9 cellular contexts compared by ENCODE assay signal in genomic region chr1:30748098-30748698, GRCh38. TPM values are rescaled to one million over a fixed set of nuclear protein-coding genes. Genes with fewer than 3 reads are reported as not detected.
DNase-seq lines count a peak whose midpoint lies in the region; ATAC-seq, FAIRE-seq and TF ChIP-seq lines count a peak whose summit lies in the region.
"Had no signal": no experiment of that assay in that cellular context is flagged by ENCODE, and none has a peak within 500 bp of the region (broad histone marks: within the 10 kb centered on the region; RNA-seq: fewer than 3 reads in every experiment).

No MANE protein-coding gene starts in this region.

- no peak for TF ChIP-seq CTCF in CD8-positive, alpha-beta T cell (IDR thresholded peaks at IDR 0.05)
- TF ChIP-seq CTCF in KMS-11 (conservative IDR thresholded peaks at IDR 0.05; ENCODE audit: low read depth, low read length), result no peak
- no peak for TF ChIP-seq CTCF in mesothelial cell of epicardium (IDR thresholded peaks at IDR 0.05; ENCODE audit: unreplicated experiment)
- TF ChIP-seq CTCF in GM20000 (IDR thresholded peaks at IDR 0.05; ENCODE audit: extremely low read depth, missing control alignments), result no peak
- TF ChIP-seq CTCF in D721Med (IDR thresholded peaks at IDR 0.05; ENCODE audit: insufficient read depth, missing control alignments), result no peak

- no peak for FAIRE-seq in D721Med (lab: Jason Lieb, UNC)

- H3K4me2 ChIP-seq in KMS-11, result peak overlapping the region; percentile 95; the same call in 1 of the 2 replicates

- peak overlapping the region; percentile 72 for H3K27ac ChIP-seq in CD8-positive, alpha-beta T cell (ENCODE audit: low read depth, low read length)
- H3K27ac ChIP-seq in KMS-11, result peak overlapping the region; percentile 90; the same call in 1 of the 2 replicates

- H3K27ac Mint-ChIP-seq in CD8-positive, alpha-beta T cell, result peak overlapping the region; percentile 99
- peak overlapping the region; percentile 91 for H3K27ac Mint-ChIP-seq in activated CD4-positive, alpha-beta memory T cell treated with anti-CD3 and anti-CD28 coated beads, Interleukin-2, amount 10 ng/mL, durations not matched to agents 7 days and 5 days
- peak overlapping the region; percentile 86 for H3K27ac Mint-ChIP-seq in mesothelial cell of epicardium

- intact Hi-C loops in CD8-positive, alpha-beta T cell (cut with DNase I, micrococcal nuclease), result no loop called here

- no peak overlapping the region for H3K9ac ChIP-seq in KMS-11

- no peak overlapping the region for H2AFZ ChIP-seq in KMS-11 (ENCODE audit: low read depth)

- no peaks in the 10 kb centered on the region for H3K27me3 Mint-ChIP-seq in CD8-positive, alpha-beta T cell (ENCODE audit: low read depth)
- no peaks in the 10 kb centered on the region for H3K27me3 Mint-ChIP-seq in activated CD4-positive, alpha-beta memory T cell treated with anti-CD3 and anti-CD28 coated beads, Interleukin-2, amount 10 ng/mL, durations not matched to agents 7 days and 5 days
- no peaks in the 10 kb centered on the region for H3K27me3 Mint-ChIP-seq in mesothelial cell of epicardium (ENCODE audit: low read depth)

- H3K4me1 Mint-ChIP-seq in CD8-positive, alpha-beta T cell (ENCODE audit: low read depth), result peaks cover 97% of the 10 kb centered on the region
- peaks cover 99% of the 10 kb centered on the region for H3K4me1 Mint-ChIP-seq in activated CD4-positive, alpha-beta memory T cell treated with anti-CD3 and anti-CD28 coated beads, Interleukin-2, amount 10 ng/mL, durations not matched to agents 7 days and 5 days
- peaks cover 33% of the 10 kb centered on the region for H3K4me1 Mint-ChIP-seq in mesothelial cell of epicardium

- no peaks in the 10 kb centered on the region for H3K9me3 Mint-ChIP-seq in CD8-positive, alpha-beta T cell
- no peaks in the 10 kb centered on the region for H3K9me3 Mint-ChIP-seq in activated CD4-positive, alpha-beta memory T cell treated with anti-CD3 and anti-CD28 coated beads, Interleukin-2, amount 10 ng/mL, durations not matched to agents 7 days and 5 days
- H3K9me3 Mint-ChIP-seq in mesothelial cell of epicardium, result no peaks in the 10 kb centered on the region

- H3K27me3 ChIP-seq in CD8-positive, alpha-beta T cell (ENCODE audit: insufficient read depth, low read length), result no peaks in the 10 kb centered on the region
- no peaks in the 10 kb centered on the region; the same call in 1 of the 2 replicates for H3K27me3 ChIP-seq in KMS-11 (ENCODE audit: insufficient read depth, low read depth)

- H3K36me3 Mint-ChIP-seq in CD8-positive, alpha-beta T cell, result peaks cover 56% of the 10 kb centered on the region
- peaks cover 66% of the 10 kb centered on the region for H3K36me3 Mint-ChIP-seq in activated CD4-positive, alpha-beta memory T cell treated with anti-CD3 and anti-CD28 coated beads, Interleukin-2, amount 10 ng/mL, durations not matched to agents 7 days and 5 days (ENCODE audit: low read depth)
- no peaks in the 10 kb centered on the region for H3K36me3 Mint-ChIP-seq in mesothelial cell of epicardium

- H4K20me1 ChIP-seq in KMS-11 (ENCODE audit: insufficient read depth), result no peaks in the 10 kb centered on the region

- POLR2A ChIA-PET in CD8-positive, alpha-beta T cell (lab: Charles Lee), result interaction anchor here (1.9 to 15.1 kb wide), 3 partner anchors 9 to 29 kb away, joined by 7 to 326 read pairs (median 10); partner anchors contain the start of gene LAPTM5
- POLR2A ChIA-PET in activated CD4-positive, alpha-beta memory T cell treated with anti-CD3 and anti-CD28 coated beads, Interleukin-2, amount 10 ng/mL, durations not matched to agents 7 days and 5 days (lab: Charles Lee), result interaction anchor here (0.5 to 11.3 kb wide), 6 partner anchors 9 to 1192 kb away, joined by 3 to 341 read pairs (median 12); partner anchors contain the start of gene LAPTM5

- CTCF ChIA-PET in CD8-positive, alpha-beta T cell (lab: Charles Lee), result interaction anchor here (0.8 to 27.7 kb wide), 7 partner anchors 10 to 53 kb away, joined by 3 to 338 read pairs (median 9); partner anchors contain the start of gene LAPTM5
- CTCF ChIA-PET in activated CD4-positive, alpha-beta memory T cell treated with anti-CD3 and anti-CD28 coated beads, Interleukin-2, amount 10 ng/mL, durations not matched to agents 7 days and 5 days (lab: Charles Lee), result interaction anchor here (0.8 to 3.4 kb wide), 5 partner anchors 9 to 35 kb away, joined by 3 to 22 read pairs (median 5); partner anchors contain the start of gene MATN1

- H3K79me2 ChIP-seq in KMS-11 (ENCODE audit: insufficient read depth, low read depth), result no peaks in the 10 kb centered on the region; the same call in 1 of the 2 replicates

- DNase-seq in CD8-positive, alpha-beta T cell, result no peak
- no peak for DNase-seq in activated CD4-positive, alpha-beta memory T cell treated with anti-CD3 and anti-CD28 coated beads, Interleukin-2, amount 10 ng/mL, durations not matched to agents 7 days and 5 days
- no peak for DNase-seq in mesothelial cell of epicardium (ENCODE audit: low spot score in 2 of 2, unreplicated experiment in 2 of 2)
- no peak for DNase-seq in stimulated activated CD4-positive, alpha-beta T cell treated with anti-CD3 and anti-CD28 coated beads, Interleukin-15, amount 100 ng/mL, for 24 hours
- no peak for DNase-seq in GM20000 (ENCODE audit: low spot score)
- no peak for DNase-seq in D721Med (ENCODE audit: insufficient read length, low spot score)

- peak overlapping the region; percentile 31 for H3K4me3 ChIP-seq in CD8-positive, alpha-beta T cell (ENCODE audit: low read depth, low read length)
- H3K4me3 ChIP-seq in KMS-11 (IDR thresholded peaks at IDR 0.05; ENCODE audit: insufficient read depth, low read depth, low read length), result no peak overlapping the region

- peak overlapping the region; percentile 82 for H3K4me3 Mint-ChIP-seq in CD8-positive, alpha-beta T cell
- peak overlapping the region; percentile 75 for H3K4me3 Mint-ChIP-seq in activated CD4-positive, alpha-beta memory T cell treated with anti-CD3 and anti-CD28 coated beads, Interleukin-2, amount 10 ng/mL, durations not matched to agents 7 days and 5 days
- no peak overlapping the region for H3K4me3 Mint-ChIP-seq in mesothelial cell of epicardium

- peaks cover 98% of the 10 kb centered on the region for H3K4me1 ChIP-seq in CD8-positive, alpha-beta T cell (ENCODE audit: insufficient read depth, low read length)
- H3K4me1 ChIP-seq in KMS-11 (ENCODE audit: low read depth, poor library complexity, severe bottlenecking), result peaks cover 76% of the 10 kb centered on the region

- ATAC-seq in CD8-positive, alpha-beta T cell, result no peak
- ATAC-seq in GM18870 (IDR thresholded peaks at IDR 0.05; ENCODE audit: unreplicated experiment), result no peak

- no peaks in the 10 kb centered on the region for H3K9me3 ChIP-seq in CD8-positive, alpha-beta T cell (ENCODE audit: low read length)

- H3K36me3 ChIP-seq in CD8-positive, alpha-beta T cell (ENCODE audit: insufficient read depth, low read length), result no peaks in the 10 kb centered on the region
- H3K36me3 ChIP-seq in KMS-11 (ENCODE audit: insufficient read depth), result no peaks in the 10 kb centered on the region

RNA-seq across cellular contexts. Expression of gene LAPTM5, which starts 9.4 kb away (rescaled TPM):
- 100 to 1,000 TPM; 629 to 653 TPM for total RNA-seq in CD8-positive, alpha-beta T cell
- total RNA-seq in activated CD4-positive, alpha-beta memory T cell treated with anti-CD3 and anti-CD28 coated beads, Interleukin-2, amount 10 ng/mL, durations not matched to agents 7 days and 5 days, result 100 to 1,000 TPM; 481 to 482 TPM
- total RNA-seq in mesothelial cell of epicardium, result 0.11 TPM in 1 of 3 replicates, not detected in the others

RNA-seq across cellular contexts. Expression of gene MATN1, which starts 24.8 kb away (rescaled TPM):
- total RNA-seq in CD8-positive, alpha-beta T cell, result 1 to 10 TPM; 6.6 to 7.4 TPM
- total RNA-seq in activated CD4-positive, alpha-beta memory T cell treated with anti-CD3 and anti-CD28 coated beads, Interleukin-2, amount 10 ng/mL, durations not matched to agents 7 days and 5 days, result not detected
- 4.0 to 5.6 TPM (median 4.9 TPM) in 3 replicates for total RNA-seq in mesothelial cell of epicardium
- total RNA-seq: lower leg skin had no signal

Comparison
In these comparisons a context has a peak if more than half of its experiments do, and no peak if none do; other contexts are left out.
1. RNA of gene LAPTM5, which starts 9.4 kb away (total RNA-seq): 629 to 653 TPM in CD8-positive, alpha-beta T cell and 481 to 482 TPM in activated CD4-positive, alpha-beta memory T cell treated with anti-CD3 and anti-CD28 coated beads, Interleukin-2, amount 10 ng/mL, durations not matched to agents 7 days and 5 days; 0.11 TPM in mesothelial cell of epicardium; every median in the first group is over 100 times any median in the second.
2. Peak in every context shown above with its lines, with median percentiles within 50 percentile points of each other: H3K27ac Mint-ChIP-seq.